Comparison of ENCODE assay signal across 1 cellular context in the genomic region with DNA sequence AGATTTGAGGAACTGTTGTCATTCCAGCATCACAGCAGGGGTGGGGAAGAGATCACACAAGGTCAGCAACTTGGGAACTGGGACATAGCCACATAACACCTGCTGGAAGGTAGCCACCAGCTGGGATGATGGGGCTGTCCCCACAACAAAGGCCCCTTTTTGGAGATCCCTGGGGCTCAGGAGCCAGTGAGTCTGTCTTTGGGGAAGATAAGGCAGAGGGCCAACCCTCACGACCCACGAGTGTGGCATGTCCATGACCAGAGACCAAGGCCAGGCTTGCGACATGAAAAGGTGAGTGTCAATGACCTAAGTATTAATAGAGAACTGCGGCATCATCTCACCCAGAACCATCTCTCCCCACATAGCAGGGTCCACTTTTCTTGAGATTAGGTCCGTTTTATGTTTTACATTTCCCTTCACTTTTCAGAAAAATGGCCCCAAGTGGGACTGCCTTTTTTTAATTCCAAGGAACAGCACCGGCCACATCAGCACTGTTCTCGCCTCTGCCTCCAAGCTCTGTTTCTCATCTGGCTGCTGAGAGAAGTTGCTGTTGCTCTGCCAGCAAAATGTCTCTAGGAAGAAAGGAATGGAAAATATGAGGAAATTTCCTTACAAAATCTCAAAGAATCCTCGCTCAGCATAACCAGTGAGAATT.
A peak's percentile ranks its signal among the peaks of the same experiment; 100 is the strongest.
TF ChIP-seq lines count a peak whose summit lies in the region.

No MANE protein-coding gene starts in this region.

TF ChIP-seq in HepG2, 621 proteins besides CTCF, POLR2A, EP300 and RAD21 (continued from another document and continues in another):
- TF ChIP-seq, protein P1, sequence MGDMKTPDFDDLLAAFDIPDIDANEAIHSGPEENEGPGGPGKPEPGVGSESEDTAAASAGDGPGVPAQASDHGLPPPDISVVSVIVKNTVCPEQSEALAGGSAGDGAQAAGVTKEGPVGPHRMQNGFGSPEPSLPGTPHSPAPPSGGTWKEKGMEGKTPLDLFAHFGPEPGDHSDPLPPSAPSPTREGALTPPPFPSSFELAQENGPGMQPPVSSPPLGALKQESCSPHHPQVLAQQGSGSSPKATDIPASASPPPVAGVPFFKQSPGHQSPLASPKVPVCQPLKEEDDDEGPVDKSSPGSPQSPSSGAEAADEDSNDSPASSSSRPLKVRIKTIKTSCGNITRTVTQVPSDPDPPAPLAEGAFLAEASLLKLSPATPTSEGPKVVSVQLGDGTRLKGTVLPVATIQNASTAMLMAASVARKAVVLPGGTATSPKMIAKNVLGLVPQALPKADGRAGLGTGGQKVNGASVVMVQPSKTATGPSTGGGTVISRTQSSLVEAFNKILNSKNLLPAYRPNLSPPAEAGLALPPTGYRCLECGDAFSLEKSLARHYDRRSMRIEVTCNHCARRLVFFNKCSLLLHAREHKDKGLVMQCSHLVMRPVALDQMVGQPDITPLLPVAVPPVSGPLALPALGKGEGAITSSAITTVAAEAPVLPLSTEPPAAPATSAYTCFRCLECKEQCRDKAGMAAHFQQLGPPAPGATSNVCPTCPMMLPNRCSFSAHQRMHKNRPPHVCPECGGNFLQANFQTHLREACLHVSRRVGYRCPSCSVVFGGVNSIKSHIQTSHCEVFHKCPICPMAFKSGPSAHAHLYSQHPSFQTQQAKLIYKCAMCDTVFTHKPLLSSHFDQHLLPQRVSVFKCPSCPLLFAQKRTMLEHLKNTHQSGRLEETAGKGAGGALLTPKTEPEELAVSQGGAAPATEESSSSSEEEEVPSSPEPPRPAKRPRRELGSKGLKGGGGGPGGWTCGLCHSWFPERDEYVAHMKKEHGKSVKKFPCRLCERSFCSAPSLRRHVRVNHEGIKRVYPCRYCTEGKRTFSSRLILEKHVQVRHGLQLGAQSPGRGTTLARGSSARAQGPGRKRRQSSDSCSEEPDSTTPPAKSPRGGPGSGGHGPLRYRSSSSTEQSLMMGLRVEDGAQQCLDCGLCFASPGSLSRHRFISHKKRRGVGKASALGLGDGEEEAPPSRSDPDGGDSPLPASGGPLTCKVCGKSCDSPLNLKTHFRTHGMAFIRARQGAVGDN (CRISPR knock-in tag; IDR thresholded peaks at IDR 0.05): peak; percentile 60
- TF ChIP-seq, protein P2, sequence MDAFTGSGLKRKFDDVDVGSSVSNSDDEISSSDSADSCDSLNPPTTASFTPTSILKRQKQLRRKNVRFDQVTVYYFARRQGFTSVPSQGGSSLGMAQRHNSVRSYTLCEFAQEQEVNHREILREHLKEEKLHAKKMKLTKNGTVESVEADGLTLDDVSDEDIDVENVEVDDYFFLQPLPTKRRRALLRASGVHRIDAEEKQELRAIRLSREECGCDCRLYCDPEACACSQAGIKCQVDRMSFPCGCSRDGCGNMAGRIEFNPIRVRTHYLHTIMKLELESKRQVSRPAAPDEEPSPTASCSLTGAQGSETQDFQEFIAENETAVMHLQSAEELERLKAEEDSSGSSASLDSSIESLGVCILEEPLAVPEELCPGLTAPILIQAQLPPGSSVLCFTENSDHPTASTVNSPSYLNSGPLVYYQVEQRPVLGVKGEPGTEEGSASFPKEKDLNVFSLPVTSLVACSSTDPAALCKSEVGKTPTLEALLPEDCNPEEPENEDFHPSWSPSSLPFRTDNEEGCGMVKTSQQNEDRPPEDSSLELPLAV (CRISPR knock-in tag; conservative IDR thresholded peaks at IDR 0.05; ENCODE audit: low read depth): no peak
- TF ChIP-seq, protein P3, sequence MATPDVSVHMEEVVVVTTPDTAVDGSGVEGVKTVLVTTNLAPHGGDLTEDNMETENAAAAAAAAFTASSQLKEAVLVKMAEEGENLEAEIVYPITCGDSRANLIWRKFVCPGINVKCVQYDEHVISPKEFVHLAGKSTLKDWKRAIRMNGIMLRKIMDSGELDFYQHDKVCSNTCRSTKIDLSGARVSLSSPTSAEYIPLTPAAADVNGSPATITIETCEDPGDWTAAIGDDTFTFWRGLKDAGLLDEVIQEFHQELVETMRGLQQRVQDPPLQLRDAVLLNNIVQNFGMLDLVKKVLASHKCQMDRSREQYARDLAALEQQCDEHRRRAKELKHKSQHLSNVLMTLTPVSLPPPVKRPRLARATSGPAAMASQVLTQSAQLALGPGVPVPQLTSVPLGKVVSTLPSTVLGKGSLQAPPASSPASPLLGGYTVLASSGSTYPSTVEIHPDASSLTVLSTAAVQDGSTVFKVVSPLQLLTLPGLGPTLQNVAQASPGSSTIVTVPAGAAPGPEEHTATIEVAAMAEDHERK (CRISPR knock-in tag; IDR thresholded peaks at IDR 0.05; ENCODE audit: low read depth): no peak
- peak; percentile 9 to 37; a peak in 1 of 4 replicates for TF ChIP-seq NR2F1 (CRISPR knock-in tag; IDR thresholded peaks at IDR 0.05)
- peak; percentile 63; the same call in 1 of the 2 replicates for TF ChIP-seq ZSCAN31 (CRISPR knock-in tag; IDR thresholded peaks at IDR 0.05; ENCODE audit: low read depth)
- 0 out of 2 replicates have a peak, but pooled peaks have one; percentile 46 for TF ChIP-seq ZNF138 (CRISPR knock-in tag; IDR thresholded peaks at IDR 0.05; ENCODE audit: low read depth)
- peak; percentile 50 for TF ChIP-seq SAP130 (CRISPR knock-in tag; IDR thresholded peaks at IDR 0.05; ENCODE audit: low read depth)
- TF ChIP-seq CBFB (CRISPR knock-in tag; IDR thresholded peaks at IDR 0.05): peak; percentile 77; the same call in 1 of the 2 replicates
- TF ChIP-seq, protein P4, sequence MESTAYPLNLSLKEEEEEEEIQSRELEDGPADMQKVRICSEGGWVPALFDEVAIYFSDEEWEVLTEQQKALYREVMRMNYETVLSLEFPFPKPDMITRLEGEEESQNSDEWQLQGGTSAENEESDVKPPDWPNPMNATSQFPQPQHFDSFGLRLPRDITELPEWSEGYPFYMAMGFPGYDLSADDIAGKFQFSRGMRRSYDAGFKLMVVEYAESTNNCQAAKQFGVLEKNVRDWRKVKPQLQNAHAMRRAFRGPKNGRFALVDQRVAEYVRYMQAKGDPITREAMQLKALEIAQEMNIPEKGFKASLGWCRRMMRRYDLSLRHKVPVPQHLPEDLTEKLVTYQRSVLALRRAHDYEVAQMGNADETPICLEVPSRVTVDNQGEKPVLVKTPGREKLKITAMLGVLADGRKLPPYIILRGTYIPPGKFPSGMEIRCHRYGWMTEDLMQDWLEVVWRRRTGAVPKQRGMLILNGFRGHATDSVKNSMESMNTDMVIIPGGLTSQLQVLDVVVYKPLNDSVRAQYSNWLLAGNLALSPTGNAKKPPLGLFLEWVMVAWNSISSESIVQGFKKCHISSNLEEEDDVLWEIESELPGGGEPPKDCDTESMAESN (CRISPR knock-in tag; conservative IDR thresholded peaks at IDR 0.05): peak; percentile 63; the same call in 1 of the 2 replicates
- 0 out of 2 replicates have a peak, but pooled peaks have one; percentile 26 for TF ChIP-seq ZNF430 (CRISPR knock-in tag; IDR thresholded peaks at IDR 0.05)
- peak; percentile 82; the same call in 1 of the 2 replicates for TF ChIP-seq KDM1A (CRISPR knock-in tag; IDR thresholded peaks at IDR 0.05)
- peak; percentile 8; the same call in 1 of the 2 replicates for TF ChIP-seq ZFP90 (CRISPR knock-in tag; IDR thresholded peaks at IDR 0.05; ENCODE audit: borderline replicate concordance)
- TF ChIP-seq ZNF569 (CRISPR knock-in tag; IDR thresholded peaks at IDR 0.05; ENCODE audit: borderline replicate concordance): no peak
- TF ChIP-seq, protein P5, sequence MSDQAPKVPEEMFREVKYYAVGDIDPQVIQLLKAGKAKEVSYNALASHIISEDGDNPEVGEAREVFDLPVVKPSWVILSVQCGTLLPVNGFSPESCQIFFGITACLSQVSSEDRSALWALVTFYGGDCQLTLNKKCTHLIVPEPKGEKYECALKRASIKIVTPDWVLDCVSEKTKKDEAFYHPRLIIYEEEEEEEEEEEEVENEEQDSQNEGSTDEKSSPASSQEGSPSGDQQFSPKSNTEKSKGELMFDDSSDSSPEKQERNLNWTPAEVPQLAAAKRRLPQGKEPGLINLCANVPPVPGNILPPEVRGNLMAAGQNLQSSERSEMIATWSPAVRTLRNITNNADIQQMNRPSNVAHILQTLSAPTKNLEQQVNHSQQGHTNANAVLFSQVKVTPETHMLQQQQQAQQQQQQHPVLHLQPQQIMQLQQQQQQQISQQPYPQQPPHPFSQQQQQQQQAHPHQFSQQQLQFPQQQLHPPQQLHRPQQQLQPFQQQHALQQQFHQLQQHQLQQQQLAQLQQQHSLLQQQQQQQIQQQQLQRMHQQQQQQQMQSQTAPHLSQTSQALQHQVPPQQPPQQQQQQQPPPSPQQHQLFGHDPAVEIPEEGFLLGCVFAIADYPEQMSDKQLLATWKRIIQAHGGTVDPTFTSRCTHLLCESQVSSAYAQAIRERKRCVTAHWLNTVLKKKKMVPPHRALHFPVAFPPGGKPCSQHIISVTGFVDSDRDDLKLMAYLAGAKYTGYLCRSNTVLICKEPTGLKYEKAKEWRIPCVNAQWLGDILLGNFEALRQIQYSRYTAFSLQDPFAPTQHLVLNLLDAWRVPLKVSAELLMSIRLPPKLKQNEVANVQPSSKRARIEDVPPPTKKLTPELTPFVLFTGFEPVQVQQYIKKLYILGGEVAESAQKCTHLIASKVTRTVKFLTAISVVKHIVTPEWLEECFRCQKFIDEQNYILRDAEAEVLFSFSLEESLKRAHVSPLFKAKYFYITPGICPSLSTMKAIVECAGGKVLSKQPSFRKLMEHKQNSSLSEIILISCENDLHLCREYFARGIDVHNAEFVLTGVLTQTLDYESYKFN (CRISPR knock-in tag; conservative IDR thresholded peaks at IDR 0.05): peak; percentile 65
- TF ChIP-seq ZNF567 (CRISPR knock-in tag; IDR thresholded peaks at IDR 0.05; ENCODE audit: borderline replicate concordance): peak; percentile 85; the same call in 1 of the 2 replicates
- TF ChIP-seq, protein P6, sequence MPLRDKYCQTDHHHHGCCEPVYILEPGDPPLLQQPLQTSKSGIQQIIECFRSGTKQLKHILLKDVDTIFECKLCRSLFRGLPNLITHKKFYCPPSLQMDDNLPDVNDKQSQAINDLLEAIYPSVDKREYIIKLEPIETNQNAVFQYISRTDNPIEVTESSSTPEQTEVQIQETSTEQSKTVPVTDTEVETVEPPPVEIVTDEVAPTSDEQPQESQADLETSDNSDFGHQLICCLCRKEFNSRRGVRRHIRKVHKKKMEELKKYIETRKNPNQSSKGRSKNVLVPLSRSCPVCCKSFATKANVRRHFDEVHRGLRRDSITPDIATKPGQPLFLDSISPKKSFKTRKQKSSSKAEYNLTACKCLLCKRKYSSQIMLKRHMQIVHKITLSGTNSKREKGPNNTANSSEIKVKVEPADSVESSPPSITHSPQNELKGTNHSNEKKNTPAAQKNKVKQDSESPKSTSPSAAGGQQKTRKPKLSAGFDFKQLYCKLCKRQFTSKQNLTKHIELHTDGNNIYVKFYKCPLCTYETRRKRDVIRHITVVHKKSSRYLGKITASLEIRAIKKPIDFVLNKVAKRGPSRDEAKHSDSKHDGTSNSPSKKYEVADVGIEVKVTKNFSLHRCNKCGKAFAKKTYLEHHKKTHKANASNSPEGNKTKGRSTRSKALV (CRISPR knock-in tag; IDR thresholded peaks at IDR 0.05): no peak
- TF ChIP-seq FLYWCH1 (CRISPR knock-in tag; IDR thresholded peaks at IDR 0.05): no peak
- TF ChIP-seq, protein P7, sequence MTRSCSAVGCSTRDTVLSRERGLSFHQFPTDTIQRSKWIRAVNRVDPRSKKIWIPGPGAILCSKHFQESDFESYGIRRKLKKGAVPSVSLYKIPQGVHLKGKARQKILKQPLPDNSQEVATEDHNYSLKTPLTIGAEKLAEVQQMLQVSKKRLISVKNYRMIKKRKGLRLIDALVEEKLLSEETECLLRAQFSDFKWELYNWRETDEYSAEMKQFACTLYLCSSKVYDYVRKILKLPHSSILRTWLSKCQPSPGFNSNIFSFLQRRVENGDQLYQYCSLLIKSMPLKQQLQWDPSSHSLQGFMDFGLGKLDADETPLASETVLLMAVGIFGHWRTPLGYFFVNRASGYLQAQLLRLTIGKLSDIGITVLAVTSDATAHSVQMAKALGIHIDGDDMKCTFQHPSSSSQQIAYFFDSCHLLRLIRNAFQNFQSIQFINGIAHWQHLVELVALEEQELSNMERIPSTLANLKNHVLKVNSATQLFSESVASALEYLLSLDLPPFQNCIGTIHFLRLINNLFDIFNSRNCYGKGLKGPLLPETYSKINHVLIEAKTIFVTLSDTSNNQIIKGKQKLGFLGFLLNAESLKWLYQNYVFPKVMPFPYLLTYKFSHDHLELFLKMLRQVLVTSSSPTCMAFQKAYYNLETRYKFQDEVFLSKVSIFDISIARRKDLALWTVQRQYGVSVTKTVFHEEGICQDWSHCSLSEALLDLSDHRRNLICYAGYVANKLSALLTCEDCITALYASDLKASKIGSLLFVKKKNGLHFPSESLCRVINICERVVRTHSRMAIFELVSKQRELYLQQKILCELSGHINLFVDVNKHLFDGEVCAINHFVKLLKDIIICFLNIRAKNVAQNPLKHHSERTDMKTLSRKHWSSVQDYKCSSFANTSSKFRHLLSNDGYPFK (CRISPR knock-in tag; IDR thresholded peaks at IDR 0.05; ENCODE audit: borderline replicate concordance): no peak
- TF ChIP-seq ZBTB7B (CRISPR knock-in tag; IDR thresholded peaks at IDR 0.05): peak; percentile 67; the same call in 1 of the 2 replicates
- TF ChIP-seq, protein P8, sequence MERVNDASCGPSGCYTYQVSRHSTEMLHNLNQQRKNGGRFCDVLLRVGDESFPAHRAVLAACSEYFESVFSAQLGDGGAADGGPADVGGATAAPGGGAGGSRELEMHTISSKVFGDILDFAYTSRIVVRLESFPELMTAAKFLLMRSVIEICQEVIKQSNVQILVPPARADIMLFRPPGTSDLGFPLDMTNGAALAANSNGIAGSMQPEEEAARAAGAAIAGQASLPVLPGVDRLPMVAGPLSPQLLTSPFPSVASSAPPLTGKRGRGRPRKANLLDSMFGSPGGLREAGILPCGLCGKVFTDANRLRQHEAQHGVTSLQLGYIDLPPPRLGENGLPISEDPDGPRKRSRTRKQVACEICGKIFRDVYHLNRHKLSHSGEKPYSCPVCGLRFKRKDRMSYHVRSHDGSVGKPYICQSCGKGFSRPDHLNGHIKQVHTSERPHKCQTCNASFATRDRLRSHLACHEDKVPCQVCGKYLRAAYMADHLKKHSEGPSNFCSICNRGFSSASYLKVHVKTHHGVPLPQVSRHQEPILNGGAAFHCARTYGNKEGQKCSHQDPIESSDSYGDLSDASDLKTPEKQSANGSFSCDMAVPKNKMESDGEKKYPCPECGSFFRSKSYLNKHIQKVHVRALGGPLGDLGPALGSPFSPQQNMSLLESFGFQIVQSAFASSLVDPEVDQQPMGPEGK (CRISPR knock-in tag; IDR thresholded peaks at IDR 0.05): peak; percentile 79
- peak; percentile 58; the same call in 1 of the 2 replicates for TF ChIP-seq NCOR1 (IDR thresholded peaks at IDR 0.05; ENCODE audit: borderline replicate concordance, low read length)
- TF ChIP-seq ISL2 (CRISPR knock-in tag; IDR thresholded peaks at IDR 0.05): peak; percentile 89
- no peak for TF ChIP-seq HES4 (CRISPR knock-in tag; IDR thresholded peaks at IDR 0.05; ENCODE audit: borderline replicate concordance)
- no peak for TF ChIP-seq MIER3 (CRISPR knock-in tag; IDR thresholded peaks at IDR 0.05; ENCODE audit: borderline replicate concordance)
- TF ChIP-seq, protein P9, sequence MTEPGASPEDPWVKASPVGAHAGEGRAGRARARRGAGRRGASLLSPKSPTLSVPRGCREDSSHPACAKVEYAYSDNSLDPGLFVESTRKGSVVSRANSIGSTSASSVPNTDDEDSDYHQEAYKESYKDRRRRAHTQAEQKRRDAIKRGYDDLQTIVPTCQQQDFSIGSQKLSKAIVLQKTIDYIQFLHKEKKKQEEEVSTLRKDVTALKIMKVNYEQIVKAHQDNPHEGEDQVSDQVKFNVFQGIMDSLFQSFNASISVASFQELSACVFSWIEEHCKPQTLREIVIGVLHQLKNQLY (CRISPR knock-in tag; IDR thresholded peaks at IDR 0.05): peak; percentile 48; the same call in 1 of the 2 replicates
- TF ChIP-seq FOXO1 (CRISPR knock-in tag; IDR thresholded peaks at IDR 0.05): peak; percentile 46
- peak; percentile 39; the same call in 1 of the 2 replicates for TF ChIP-seq TRIM24 (CRISPR knock-in tag; IDR thresholded peaks at IDR 0.05)
- TF ChIP-seq CBX2 (IDR thresholded peaks at IDR 0.05; ENCODE audit: low read depth, low read length): no peak
- no peak for TF ChIP-seq CBX2 (CRISPR knock-in tag; IDR thresholded peaks at IDR 0.05; ENCODE audit: low read depth)
- TF ChIP-seq CBX5 (CRISPR knock-in tag; IDR thresholded peaks at IDR 0.05; ENCODE audit: borderline replicate concordance): peak; percentile 44; the same call in 1 of the 2 replicates
- peak; percentile 63; the same call in 1 of the 2 replicates for TF ChIP-seq MTA1 (CRISPR knock-in tag; IDR thresholded peaks at IDR 0.05; ENCODE audit: borderline replicate concordance)
